ENCODE assay signal across 8 cellular contexts in genomic region chr17:81927653-81928496, GRCh38. TPM values are rescaled to one million over a fixed set of nuclear protein-coding genes. Genes with fewer than 3 reads are reported as not detected.
DNase-seq lines count a peak whose midpoint lies in the region; TF ChIP-seq lines count a peak whose summit lies in the region.

Gene MAFG (minus strand): TSS chr17:81927735. CDS start chr17:81923185, 4,550 bp downstream.

- H3K27me3 ChIP-seq in SK-N-SH (ENCODE audit: insufficient read depth) (no peaks in the 10 kb centered on the region), osteoblast (ENCODE audit: insufficient read depth, low read length) (no peaks in the 10 kb centered on the region), testis (no peaks in the 10 kb centered on the region)

- H3K9me3 ChIP-seq in SK-N-SH: no peaks in the 10 kb centered on the region
- H3K9me3 ChIP-seq in osteoblast (ENCODE audit: low read depth, low read length): no peaks in the 10 kb centered on the region
- H3K9me3 ChIP-seq in testis: no peaks in the 10 kb centered on the region

- POLR2A ChIA-PET in SK-N-SH (lab: Yijun Ruan, JAX): interaction anchor here (1.0 to 5.0 kb wide), 9 partner anchors 10 to 110 kb away, joined by 3 to 34 read pairs (median 4); partner anchors contain the start of genes ALYREF, ANAPC11, ARHGDIA and CENPX

- peaks cover 17% of the 10 kb centered on the region for H3K4me1 Mint-ChIP-seq in HFFc6 (ENCODE audit: low read depth)

- H3K4me2 ChIP-seq in SK-N-SH: peak within 1 kb of the TSS; percentile 100
- H3K4me2 ChIP-seq in osteoblast (ENCODE audit: insufficient read depth, low read length): peak within 1 kb of the TSS; percentile 88

- 0 out of 2 replicates have a peak, but pooled peaks have one; percentile 26 for TF ChIP-seq RAD21 in SK-N-SH (IDR thresholded peaks at IDR 0.05; ENCODE audit: low read length)

- no peaks in the 10 kb centered on the region; the same call in none of the 2 replicates for H3K27me3 Mint-ChIP-seq in HFFc6 (ENCODE audit: insufficient read depth)

- under 1% methylated on average over 43 of the region's 94 CpGs for WGBS in SK-N-SH (ENCODE audit: low lambda C conversion rate)
- WGBS in testis, 2 donors: 1 to 8% methylated on average over 7 to 58 of the region's 94 CpGs

- CTCF ChIA-PET in SK-N-SH (lab: Yijun Ruan, JAX): interaction anchor here (0.7 to 11.7 kb wide), 26 partner anchors 9 to 1653 kb away, joined by 3 to 107 read pairs (median 4); partner anchors contain the start of genes ALYREF, ANAPC11, ARHGDIA and ASPSCR1

- H3K36me3 ChIP-seq in SK-N-SH (replicated peaks in 1 of 2; ENCODE audit: control insufficient read depth in 1 of 2, insufficient read depth in 2 of 2, low read length in 1 of 2): peaks cover 0 to 2% of the 10 kb centered on the region in 2 experiments
- H3K36me3 ChIP-seq in osteoblast (ENCODE audit: insufficient read depth, low read length): no peaks in the 10 kb centered on the region
- no peaks in the 10 kb centered on the region for H3K36me3 ChIP-seq in testis (ENCODE audit: low read depth, missing control alignments)

- H3K4me3 Mint-ChIP-seq in HFFc6: peak within 1 kb of the TSS; percentile 91

- H3K79me2 ChIP-seq in SK-N-SH (ENCODE audit: insufficient read depth): peaks cover 43% of the 10 kb centered on the region
- H3K79me2 ChIP-seq in osteoblast (ENCODE audit: insufficient read depth, low read length): peaks cover 41% of the 10 kb centered on the region

- peak within 1 kb of the TSS; percentile 88 for H3K27ac Mint-ChIP-seq in HFFc6

- peaks cover 20 to 31% of the 10 kb centered on the region in 2 experiments; a peak in 2 of 4 replicates for H3K4me1 ChIP-seq in SK-N-SH (ENCODE audit: control insufficient read depth in 1 of 2, insufficient read depth in 2 of 2, low read depth in 1 of 2, low read length in 1 of 2)
- peaks cover 23% of the 10 kb centered on the region for H3K4me1 ChIP-seq in osteoblast (ENCODE audit: insufficient read depth, low read length)
- H3K4me1 ChIP-seq in testis: peaks cover 38% of the 10 kb centered on the region

- peaks cover 17% of the 10 kb centered on the region for H3F3A ChIP-seq in SK-N-SH (replicated peaks; ENCODE audit: insufficient read depth)

- TF ChIP-seq CTCF in HFFc6 (IDR thresholded peaks at IDR 0.05) (peak; percentile 72), SK-N-SH (IDR thresholded peaks at IDR 0.05) (peak; percentile 63), osteoblast (IDR thresholded peaks at IDR 0.05; ENCODE audit: extremely low read depth, low read depth, low read length) (peak; percentile 34), testis (IDR thresholded peaks at IDR 0.05) (peak in 1 of 3 experiments; percentile 5)

- peak in 1 of 2 experiments; percentile 44; a peak in 1 of 4 replicates for TF ChIP-seq EP300 in SK-N-SH (IDR thresholded peaks at IDR 0.05; ENCODE audit: borderline replicate concordance in 1 of 2, low read depth in 1 of 2, low read length in 1 of 2)

- DNase-seq in GM04504 (ENCODE audit: low read depth) (peak; percentile 85), HFFc6 (peak; percentile 84), NCI-H1092 (lab: John Stamatoyannopoulos, UW) (peak; percentile 95), SK-N-SH (peak; percentile 100), glomerular endothelial cell (ENCODE audit: extremely low read depth, low read depth, low spot score) (peak; percentile 33), osteoblast (ENCODE audit: insufficient read length, low spot score, missing footprints) (peak; percentile 100), testis (peak; percentile 95)
- peak; percentile 89 for DNase-seq in activated naive CD4-positive, alpha-beta T cell treated with anti-CD3 and anti-CD28 coated beads, Interleukin-2, amount 50 U/mL, for 16 hours

- H4K20me1 ChIP-seq in SK-N-SH (ENCODE audit: insufficient read depth) (peaks cover 38% of the 10 kb centered on the region), osteoblast (ENCODE audit: insufficient read depth, low read length) (peaks cover 22% of the 10 kb centered on the region)

- peak within 1 kb of the TSS; percentile 72 to 85 for H3K27ac ChIP-seq in SK-N-SH (ENCODE audit: low read depth in 2 of 2, low read length in 1 of 2)
- H3K27ac ChIP-seq in osteoblast (ENCODE audit: low read depth, low read length): peak within 1 kb of the TSS; percentile 89
- H3K27ac ChIP-seq in testis: peak within 1 kb of the TSS; percentile 85 to 93

- H3K36me3 Mint-ChIP-seq in HFFc6 (ENCODE audit: low read depth): no peaks in the 10 kb centered on the region

- H3K4me3 ChIP-seq in SK-N-SH (ENCODE audit: low read depth in 2 of 2, low read length in 1 of 2) (peak within 1 kb of the TSS; percentile 92), osteoblast (ENCODE audit: insufficient read depth, low read length) (peak within 1 kb of the TSS; percentile 89), testis (peak within 1 kb of the TSS; percentile 87 to 93)

- peak within 1 kb of the TSS; percentile 91 for H3K9ac ChIP-seq in SK-N-SH

- intact Hi-C loops in testis (cut with DNase I; ENCODE audit: low total_unique reads): no loop called here

- H2AFZ ChIP-seq in SK-N-SH (ENCODE audit: low read depth) (peak within 1 kb of the TSS; percentile 82), osteoblast (ENCODE audit: low read length) (peak within 1 kb of the TSS; percentile 70)

- TF ChIP-seq POLR2A in testis (IDR thresholded peaks at IDR 0.05): no peak

- no peaks in the 10 kb centered on the region for H3K9me3 Mint-ChIP-seq in HFFc6

- no peaks in the 10 kb centered on the region for H3K9me2 ChIP-seq in SK-N-SH

TF ChIP-seq in SK-N-SH, 30 proteins besides CTCF, POLR2A, EP300 and RAD21 (continues in another document):
- TF ChIP-seq NRF1 (IDR thresholded peaks at IDR 0.05; ENCODE audit: low read depth, low read length) (peak; percentile 90), NFIC (IDR thresholded peaks at IDR 0.05; ENCODE audit: borderline replicate concordance) (peak; percentile 67; the same call in 1 of the 2 replicates), MAX (IDR thresholded peaks at IDR 0.05; ENCODE audit: low read depth) (peak; percentile 89), POLR2AphosphoS5 (IDR thresholded peaks at IDR 0.05; ENCODE audit: low read depth, low read length) (peak; percentile 63), JUND (IDR thresholded peaks at IDR 0.05) (no peak), CHD2 (IDR thresholded peaks at IDR 0.05; ENCODE audit: low read length, partially characterized antibody) (peak; percentile 33), GABPA (IDR thresholded peaks at IDR 0.05; ENCODE audit: low read depth) (peak; percentile 7; the same call in 1 of the 2 replicates), PBX3 (IDR thresholded peaks at IDR 0.05) (peak; percentile 32; the same call in 1 of the 2 replicates), FOXJ3 (CRISPR knock-in tag; IDR thresholded peaks at IDR 0.05) (no peak), MXI1 (IDR thresholded peaks at IDR 0.05; ENCODE audit: low read depth, low read length) (peak; percentile 78), ZBTB33 (IDR thresholded peaks at IDR 0.05; ENCODE audit: borderline replicate concordance, low read depth) (no peak), USF1 (IDR thresholded peaks at IDR 0.05; ENCODE audit: borderline replicate concordance, low read depth) (peak; percentile 98), RXRA (IDR thresholded peaks at IDR 0.05; ENCODE audit: borderline replicate concordance, low read depth) (no peak), SIN3A (IDR thresholded peaks at IDR 0.05; ENCODE audit: borderline replicate concordance, low read depth, low read length) (peak; percentile 68; the same call in 1 of the 2 replicates)

RNA-seq across cellular contexts. Expression of gene MAFG, which starts in this region (rescaled TPM):
- 10 to 100 TPM; 17.7 to 22.4 (median 18.2) TPM for total RNA-seq in HFFc6 (2021; fragmentation: NEBNext Ultra II Directional; extraction: Animal tissue kit (Norgen Biotek cat#: 25700))
- polyA plus RNA-seq in SK-N-SH (2012; rRNA removed) (30.3 and 38.7 TPM in 2 replicates), testis (ENCODE audit: insufficient read depth, low read depth, low replicate concordance) (21.8 TPM)
- 22.2 and 29.1 TPM in 2 replicates for polyA plus RNA-seq in SK-N-SH (2012; cell fraction: cytosol; rRNA removed)
- polyA plus RNA-seq in SK-N-SH (2012; cell fraction: nucleus; rRNA removed): 88.8 and 95.8 TPM in 2 replicates
- total RNA-seq in glomerular endothelial cell (20.4 and 34.4 TPM in 2 replicates), osteoblast (27.1 and 32.6 TPM in 2 replicates), testis (10 to 100 TPM; 31.7 to 36.9 TPM)

Comparison
In these comparisons a context has a peak if more than half of its experiments do, and no peak if none do; other contexts are left out.
1. Peak in every context shown above with its lines: DNase-seq, H3K4me3 ChIP-seq and H3K27ac ChIP-seq.
2. DNase-seq: peak in every context shown above with its lines; median percentile 100 in SK-N-SH; 100 in osteoblast; 95 in NCI-H1092; 95 in testis; 89 in activated naive CD4-positive, alpha-beta T cell treated with anti-CD3 and anti-CD28 coated beads, Interleukin-2, amount 50 U/mL, for 16 hours; 85 in GM04504; 84 in HFFc6; 33 in glomerular endothelial cell.